11 cellular contexts compared by ENCODE assay signal in genomic region chr6:138722425-138723371, GRCh38. TPM values are rescaled to one million over a fixed set of nuclear protein-coding genes. Genes with fewer than 3 reads are reported as not detected.
DNase-seq lines count a peak whose midpoint lies in the region; ATAC-seq, FAIRE-seq and TF ChIP-seq lines count a peak whose summit lies in the region.
"Had no signal": no experiment of that assay in that cellular context is flagged by ENCODE, and none has a peak within 500 bp of the region (broad histone marks: within the 10 kb centered on the region; RNA-seq: fewer than 3 reads in every experiment).

No MANE protein-coding gene starts in this region.

- H3K4me3 ChIP-seq in PC-3 (ENCODE audit: low read length) (no peak overlapping the region), fibroblast of mammary gland (ENCODE audit: control insufficient read depth, low read depth, low read length) (no peak overlapping the region), kidney (ENCODE audit: low read length in 2 of 2) (no peak overlapping the region), aorta (ENCODE audit: low read length in 2 of 2) (no peak overlapping the region)
- H3K4me3 ChIP-seq: spleen, transverse colon had no signal

- TF ChIP-seq CTCF in PC-3 (conservative IDR thresholded peaks at IDR 0.05; ENCODE audit: low read depth, low read length) (no peak), fibroblast of mammary gland (conservative IDR thresholded peaks at IDR 0.05; ENCODE audit: control insufficient read depth, insufficient read depth, low read depth, low read length) (no peak), kidney (IDR thresholded peaks at IDR 0.05; ENCODE audit: borderline replicate concordance, extremely low read depth, insufficient read depth) (no peak)

- WGBS in aorta, 2 donors: 87 to 90% methylated on average over 4 of the region's 4 CpGs

- H3K4me1 ChIP-seq in PC-3 (ENCODE audit: insufficient read depth, low read length): peaks cover 4% of the 10 kb centered on the region; the same call in 1 of the 2 replicates
- peaks cover 6 to 9% of the 10 kb centered on the region in 2 donors for H3K4me1 ChIP-seq in kidney (ENCODE audit: control insufficient read depth in 1 of 2, insufficient read depth in 1 of 2, low read depth in 1 of 2, low read length in 2 of 2)
- H3K4me1 ChIP-seq in aorta (ENCODE audit: control insufficient read depth in 1 of 2, insufficient read depth in 2 of 2, low read length in 2 of 2): no peaks in the 10 kb centered on the region

- H4K20me1 ChIP-seq in PC-3 (ENCODE audit: low read length): no peaks in the 10 kb centered on the region

- POLR2A ChIA-PET in PC-3 (lab: Charles Lee; ENCODE audit: unreplicated experiment): no interaction called here

- ATAC-seq in PC-3 (peak; percentile 65), aorta (ENCODE audit: low FRiP score) (no peak)

- H3K9ac ChIP-seq in PC-3 (ENCODE audit: low read length) (no peak overlapping the region), kidney (ENCODE audit: low read length in 2 of 2) (no peak overlapping the region)

- H3K27me3 ChIP-seq in PC-3 (ENCODE audit: low read length) (no peaks in the 10 kb centered on the region), aorta (ENCODE audit: control insufficient read depth in 1 of 2, insufficient read depth in 2 of 2, low read length in 1 of 2) (peaks cover 0 to 2% of the 10 kb centered on the region in 2 donors)
- H3K27me3 ChIP-seq: spleen, transverse colon had no signal

- no peaks in the 10 kb centered on the region for H3K79me2 ChIP-seq in PC-3 (ENCODE audit: low read length)

- H3K27ac ChIP-seq in PC-3 (ENCODE audit: low read length): peak overlapping the region; percentile 29; the same call in 1 of the 2 replicates
- peak overlapping the region; percentile 52 for H3K27ac ChIP-seq in substantia nigra (ENCODE audit: low read depth, low read length, poor library complexity, severe bottlenecking)
- no peak overlapping the region for H3K27ac ChIP-seq in kidney (ENCODE audit: low read depth in 2 of 2, low read length in 2 of 2)
- H3K27ac ChIP-seq in aorta (ENCODE audit: low read depth in 1 of 2, low read length in 2 of 2): no peak overlapping the region

- no TSS peak for BruUV-seq in PC-3 (replicated peaks; lab: Mats Ljungman, UMichigan)

- CTCF ChIA-PET in PC-3 (lab: Charles Lee): no interaction called here

- H3K4me2 ChIP-seq in PC-3 (ENCODE audit: low read length): no peak overlapping the region

- H2AFZ ChIP-seq in PC-3 (ENCODE audit: low read length): no peak overlapping the region

- peak; percentile 53 for DNase-seq in NOMO-1 treated with DMSO at 0.1 percent for 48 hours (lab: John Stamatoyannopoulos, UW; ENCODE audit: unreplicated experiment)
- no peak for DNase-seq in NOMO-1 treated with dmso at 0.1 percent for 144 hours (lab: John Stamatoyannopoulos, UW; ENCODE audit: unreplicated experiment)
- peak; percentile 33 for DNase-seq in PC-3
- peak; percentile 72 for DNase-seq in fibroblast of mammary gland (ENCODE audit: low read depth)
- DNase-seq in substantia nigra (lab: John Stamatoyannopoulos, UW): peak in 1 of 49 donors; percentile 24
- no peak for DNase-seq in kidney
- DNase-seq in aorta: no peak
- no peak for DNase-seq in posterior vena cava (ENCODE audit: low spot score)
- DNase-seq: NCI-H524 treated with DMSO at 0.1 percent for 48 hours, spleen, transverse colon had no signal

- H3K36me3 ChIP-seq in PC-3 (ENCODE audit: low read depth, low read length) (no peaks in the 10 kb centered on the region), kidney (ENCODE audit: control insufficient read depth in 1 of 2, insufficient read depth in 2 of 2, low read length in 2 of 2) (no peaks in the 10 kb centered on the region), aorta (ENCODE audit: control insufficient read depth in 1 of 2, insufficient read depth in 2 of 2, low read length in 1 of 2) (no peaks in the 10 kb centered on the region)
- H3K36me3 ChIP-seq: spleen, transverse colon had no signal

- intact Hi-C loops in PC-3 (cut with micrococcal nuclease): no loop called here
- intact Hi-C loops in kidney (cut with DNase I): no loop called here
- intact Hi-C loops in aorta (cut with DNase I): no loop called here
- intact Hi-C loops in posterior vena cava (cut with DNase I): no loop called here

- H3K9me3 ChIP-seq in PC-3 (ENCODE audit: low read length) (no peaks in the 10 kb centered on the region), kidney (ENCODE audit: control insufficient read depth in 1 of 2, low read length in 2 of 2) (no peaks in the 10 kb centered on the region), aorta (ENCODE audit: control insufficient read depth, low read length) (no peaks in the 10 kb centered on the region)
- H3K9me3 ChIP-seq: spleen, transverse colon had no signal

- no peaks in the 10 kb centered on the region for H3K9me2 ChIP-seq in PC-3 (replicated peaks; ENCODE audit: low read length)

- FAIRE-seq in kidney (lab: Jason Lieb, UNC): no peak

- no peaks in the 10 kb centered on the region for H3F3A ChIP-seq in PC-3 (ENCODE audit: low read length, unreplicated experiment)

RNA-seq across cellular contexts. Expression of gene CCDC28A, which starts 50.9 kb away (rescaled TPM):
- total RNA-seq in PC-3 (2014; rRNA removed) (5.8 and 8.5 TPM in 2 replicates), kidney (30.2 TPM), aorta (10 to 100 TPM in 1 of 2 donors, 1 to 10 TPM in 1; 8.9 to 14.1 TPM), posterior vena cava (1 to 10 TPM; 6.8 to 9.6 TPM)
- polyA plus RNA-seq in kidney (ENCODE audit: insufficient read depth, low read depth, low replicate concordance) (70.0 TPM), aorta (10 to 100 TPM; 21.5 to 27.9 TPM)

Comparison
In these comparisons a context has a peak if more than half of its experiments do, and no peak if none do; other contexts are left out.
1. DNase-seq: peak in NOMO-1 treated with DMSO at 0.1 percent for 48 hours (single experiment), PC-3 (single experiment) and fibroblast of mammary gland (single experiment); none in NOMO-1 treated with dmso at 0.1 percent for 144 hours (single experiment), kidney (single experiment), aorta (0 of 2) and posterior vena cava (single experiment).
2. H3K27ac ChIP-seq: peak in PC-3 (single experiment) and substantia nigra (single experiment); none in kidney (0 of 2) and aorta (0 of 2).